22 cellular contexts compared by ENCODE assay signal in the genomic region with DNA sequence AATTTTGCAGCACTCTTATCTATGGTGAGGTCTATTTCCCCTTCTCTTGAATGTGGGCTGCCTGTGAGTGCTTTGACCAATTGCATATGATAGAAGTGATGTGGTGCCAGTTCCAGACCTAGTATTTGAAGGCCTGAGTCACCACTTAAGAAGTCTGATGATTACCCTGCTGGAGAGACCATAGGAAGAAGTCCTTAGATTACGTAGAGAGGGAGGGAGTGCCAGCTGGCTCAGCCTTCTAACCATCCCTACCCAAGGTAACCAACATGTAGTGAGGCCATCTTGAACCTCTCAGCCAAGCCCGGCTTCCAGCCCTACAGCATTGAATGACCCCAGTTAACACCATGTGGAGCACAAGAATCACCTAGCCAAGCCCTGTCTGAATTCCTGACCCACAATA.
"Had no signal": no experiment of that assay in that cellular context is flagged by ENCODE, and none has a peak within 500 bp of the region (broad histone marks: within the 10 kb centered on the region; RNA-seq: fewer than 3 reads in every experiment).

No MANE protein-coding gene starts in this region.

- H3K27me3 ChIP-seq: esophagus squamous epithelium, gastroesophageal sphincter, neutrophil, ovary, upper lobe of left lung had no signal

- H3K27ac ChIP-seq: coronary artery, esophagus squamous epithelium, gastroesophageal sphincter, neutrophil, ovary, prostate gland, upper lobe of left lung had no signal

- DNase-seq: activated B cell treated with CpG ODN at 0.5 μM for 24 hours; activated CD4-positive, alpha-beta T cell treated with anti-CD3 and anti-CD28 coated beads for 36 hours; activated CD4-positive, alpha-beta T cell treated with anti-CD3 and anti-CD28 coated beads, Interleukin-2, amount 50 U/mL, for 48 hours; activated CD8-positive, alpha-beta memory T cell treated with anti-CD3 and anti-CD28 coated beads, Interleukin-2, amount 50 U/mL, for 48 hours; activated naive CD4-positive, alpha-beta T cell treated with Interleukin-2 at 50 U/mL for 16 hours; activated naive CD8-positive, alpha-beta T cell treated with anti-CD3 and anti-CD28 coated beads, Interleukin-2, amount 10 ng/mL, durations not matched to agents 7 days and 5 days; activated T-cell treated with anti-CD3 and anti-CD28 coated beads, Interleukin-2, amount 50 U/mL, for 4 hours; amygdala; cerebellar nuclear complex; esophagus squamous epithelium; head of caudate nucleus; hypothalamus; ovary; stimulated activated CD4-positive, alpha-beta T cell treated with anti-CD3 and anti-CD28 coated beads, Interleukin-4, amount 100 ng/mL, for 4 hours; stimulated activated naive CD8-positive, alpha-beta T cell treated with anti-CD3 and anti-CD28 coated beads, Interleukin-15, Interleukin-2, amounts not matched to agents 100 U/mL and 50 U/mL, for 24 hours; upper lobe of left lung had no signal

- H3K9me3 ChIP-seq: esophagus squamous epithelium, gastroesophageal sphincter, neutrophil, ovary, prostate gland, upper lobe of left lung had no signal

- H3K36me3 ChIP-seq: esophagus squamous epithelium, gastroesophageal sphincter, neutrophil, ovary, prostate gland, upper lobe of left lung had no signal

- H3K4me1 ChIP-seq: esophagus squamous epithelium, gastroesophageal sphincter, prostate gland, upper lobe of left lung had no signal

- ATAC-seq: activated CD4-positive, alpha-beta T cell treated with anti-CD3 and anti-CD28 coated beads for 36 hours; activated T-cell treated with anti-CD3 and anti-CD28 coated beads, Interleukin-2, amount 50 U/mL, for 4 hours; gastroesophageal sphincter; natural killer cell treated with Interleukin-12 subunit alpha and Interleukin-12 subunit beta and Interleukin-15 and Interleukin-18, amount 100 ng/mL, for 72 hours; right cardiac atrium; stimulated activated naive CD8-positive, alpha-beta T cell treated with anti-CD3 and anti-CD28 coated beads, Interleukin-15, Interleukin-2, amounts not matched to agents 100 U/mL and 50 U/mL, for 24 hours had no signal

- H3K4me3 ChIP-seq: coronary artery, esophagus squamous epithelium, gastroesophageal sphincter, ovary, prostate gland, upper lobe of left lung had no signal
